In genomic region chrX:129585691-129586090, GRCh38 we compare ENCODE assay signal across 10 cellular contexts.
"Had no signal": no experiment of that assay in that cellular context is flagged by ENCODE, and none has a peak within 500 bp of the region (broad histone marks: within the 10 kb centered on the region; RNA-seq: fewer than 3 reads in every experiment).

No MANE protein-coding gene starts in this region.

- H3K4me3 ChIP-seq: esophagus squamous epithelium, left lung, stomach, thoracic aorta had no signal

- H3K9me3 ChIP-seq: esophagus squamous epithelium, left lung, stomach, thoracic aorta had no signal

- H3K4me1 ChIP-seq: esophagus squamous epithelium, foreskin keratinocyte, left lung, stomach had no signal

- ATAC-seq: foreskin keratinocyte, left lung had no signal

- H3K27ac ChIP-seq: esophagus squamous epithelium, foreskin keratinocyte, left lung, stomach, thoracic aorta had no signal

- H3K27me3 ChIP-seq: esophagus squamous epithelium, foreskin keratinocyte, left lung, stomach had no signal

- DNase-seq: activated CD4-positive, alpha-beta T cell treated with anti-CD3 and anti-CD28 coated beads, Interleukin-2, amount 50 U/mL, for 4 hours; activated CD4-positive, CD25-positive, alpha-beta regulatory T cell treated with anti-CD3 and anti-CD28 coated beads, Interleukin-2, amount 50 U/mL, for 72 hours; activated T-cell treated with anti-CD3 and anti-CD28 coated beads, Interleukin-2, amount 50 U/mL, for 1 hour; amygdala; esophagus squamous epithelium; foreskin keratinocyte; left lung; nephron progenitor cell; stomach had no signal
